14 cellular contexts compared by ENCODE assay signal in genomic region chr2:131424605-131425114, GRCh38. TPM values are rescaled to one million over a fixed set of nuclear protein-coding genes. Genes with fewer than 3 reads are reported as not detected.
A peak's percentile ranks its signal among the peaks of the same experiment; 100 is the strongest.
DNase-seq lines count a peak whose midpoint lies in the region; ATAC-seq, FAIRE-seq and TF ChIP-seq lines count a peak whose summit lies in the region.
"Not testable (repeated sequence)": the region's sequence is repeated elsewhere in the genome, so short reads cannot be mapped to it uniquely, and the experiment has no call there.
"Had no signal": no experiment of that assay in that cellular context is flagged by ENCODE, and none has a peak within 500 bp of the region (broad histone marks: within the 10 kb centered on the region; RNA-seq: fewer than 3 reads in every experiment).

No MANE protein-coding gene starts in this region.

- not testable (repeated sequence) for H3K27ac ChIP-seq in GM23338 (ENCODE audit: low read depth); cardiac muscle cell; HepG2 (ENCODE audit: extremely low read length, insufficient read depth, low read length); parathyroid adenoma
- peak overlapping the region; percentile 37 to 65 for H3K27ac ChIP-seq in uterus

- not testable (repeated sequence) for TF ChIP-seq EP300 in HepG2 (IDR thresholded peaks at IDR 0.05; ENCODE audit: low read depth in 2 of 2, low read length in 2 of 2); HepG2 (CRISPR knock-in tag; IDR thresholded peaks at IDR 0.05; ENCODE audit: borderline replicate concordance)

- peaks cover 10% of the 10 kb centered on the region; the same call in 2 of the 3 replicates for H3K36me3 Mint-ChIP-seq in GM23338 (ENCODE audit: low read depth)
- not testable (repeated sequence) for H3K36me3 Mint-ChIP-seq in activated CD4-positive, alpha-beta memory T cell treated with anti-CD3 and anti-CD28 coated beads, Interleukin-2, amount 10 ng/mL, durations not matched to agents 7 days and 5 days (ENCODE audit: low read depth); activated naive CD8-positive, alpha-beta T cell treated with anti-CD3 and anti-CD28 coated beads, Interleukin-2, amount 10 ng/mL, durations not matched to agents 7 days and 5 days

- not testable (repeated sequence) for H4K20me1 ChIP-seq in GM23338 (replicated peaks; ENCODE audit: insufficient read depth); HepG2 (ENCODE audit: insufficient read depth, low read length)

- in situ Hi-C loops in HepG2 (cut with HindIII; ENCODE audit: extremely low pct_ligation_motif_present, low pct_unique_long_range_greater_than_20kb): loop anchor here (25.0 kb wide), 1 partner anchor 238 kb away; no protein-coding TSS in a partner anchor

- H3K4me3 Mint-ChIP-seq in GM23338: peak overlapping the region; percentile 71
- H3K4me3 Mint-ChIP-seq in activated CD4-positive, alpha-beta memory T cell treated with anti-CD3 and anti-CD28 coated beads, Interleukin-2, amount 10 ng/mL, durations not matched to agents 7 days and 5 days: peak overlapping the region; percentile 16
- H3K4me3 Mint-ChIP-seq in activated naive CD8-positive, alpha-beta T cell treated with anti-CD3 and anti-CD28 coated beads, Interleukin-2, amount 10 ng/mL, durations not matched to agents 7 days and 5 days: peak overlapping the region; percentile 48

- H3K27me3 ChIP-seq in GM23338 (ENCODE audit: insufficient read depth): peaks cover 45% of the 10 kb centered on the region
- H3K27me3 ChIP-seq in cardiac muscle cell: peaks cover 70% of the 10 kb centered on the region
- H3K27me3 ChIP-seq in HepG2 (ENCODE audit: control insufficient read depth in 1 of 2, insufficient read depth in 2 of 2, low read length in 2 of 2): peaks cover 5 to 49% of the 10 kb centered on the region in 2 experiments; a peak in 4 of 5 replicates
- not testable (repeated sequence) for H3K27me3 ChIP-seq in parathyroid adenoma (ENCODE audit: control insufficient read depth, insufficient read depth, low read length); uterus

- CTCF ChIA-PET in activated CD4-positive, alpha-beta memory T cell treated with anti-CD3 and anti-CD28 coated beads, Interleukin-2, amount 10 ng/mL, durations not matched to agents 7 days and 5 days (lab: Charles Lee); HepG2 (lab: Yijun Ruan, JAX; ENCODE audit: low intra/inter-chr PET ratio, low total read pairs): not testable (repeated sequence)

- H3F3A ChIP-seq in GM23338 (replicated peaks; ENCODE audit: low read depth): not testable (repeated sequence)

- H3K36me3 ChIP-seq in GM23338 (ENCODE audit: insufficient read depth); cardiac muscle cell; HepG2 (replicated peaks in 1 of 2; ENCODE audit: control insufficient read depth in 1 of 2, insufficient read depth in 2 of 2, low read length in 2 of 2); parathyroid adenoma (ENCODE audit: control insufficient read depth, insufficient read depth, low read length); uterus: not testable (repeated sequence)

- H3K9me2 ChIP-seq in GM23338 (ENCODE audit: insufficient read depth): not testable (repeated sequence)

- not testable (repeated sequence) for TF ChIP-seq POLR2A in HepG2 (IDR thresholded peaks at IDR 0.05; ENCODE audit: insufficient read depth in 1 of 2, low read depth in 2 of 2, low read length in 2 of 2); uterus (IDR thresholded peaks at IDR 0.05)

- POLR2A ChIA-PET in activated CD4-positive, alpha-beta memory T cell treated with anti-CD3 and anti-CD28 coated beads, Interleukin-2, amount 10 ng/mL, durations not matched to agents 7 days and 5 days (lab: Charles Lee); activated naive CD8-positive, alpha-beta T cell treated with anti-CD3 and anti-CD28 coated beads, Interleukin-2, amount 10 ng/mL, durations not matched to agents 7 days and 5 days (lab: Charles Lee); HepG2 (lab: Yijun Ruan, JAX): not testable (repeated sequence)

- ATAC-seq in GM23338 (peak; percentile 66), HepG2 (peak; percentile 47)
- ATAC-seq in activated naive CD8-positive, alpha-beta T cell treated with anti-CD3 and anti-CD28 coated beads, Interleukin-2, amount 10 ng/mL, durations not matched to agents 7 days and 5 days (ENCODE audit: low read depth): not testable (repeated sequence)

- not testable (repeated sequence) for H3K9me3 ChIP-seq in cardiac muscle cell (ENCODE audit: low read depth); HepG2 (ENCODE audit: low read length); parathyroid adenoma (ENCODE audit: control insufficient read depth, low read length); uterus

- intact Hi-C loops in HepG2 (cut with micrococcal nuclease; ENCODE audit: unreplicated experiment); uterus (cut with DNase I; ENCODE audit: low total_unique reads): not testable (repeated sequence)

- peaks cover 21% of the 10 kb centered on the region for H3K4me1 ChIP-seq in GM23338 (ENCODE audit: insufficient read depth)
- not testable (repeated sequence) for H3K4me1 ChIP-seq in cardiac muscle cell (ENCODE audit: low read depth); HepG2 (ENCODE audit: insufficient read depth, low read length); parathyroid adenoma; uterus

- H3K4me1 Mint-ChIP-seq in GM23338: peaks cover 24% of the 10 kb centered on the region
- peaks cover 12% of the 10 kb centered on the region for H3K4me1 Mint-ChIP-seq in activated CD4-positive, alpha-beta memory T cell treated with anti-CD3 and anti-CD28 coated beads, Interleukin-2, amount 10 ng/mL, durations not matched to agents 7 days and 5 days
- not testable (repeated sequence) for H3K4me1 Mint-ChIP-seq in activated naive CD8-positive, alpha-beta T cell treated with anti-CD3 and anti-CD28 coated beads, Interleukin-2, amount 10 ng/mL, durations not matched to agents 7 days and 5 days

- peaks cover 15% of the 10 kb centered on the region; the same call in 2 of the 3 replicates for H3K9me3 Mint-ChIP-seq in GM23338
- not testable (repeated sequence) for H3K9me3 Mint-ChIP-seq in activated CD4-positive, alpha-beta memory T cell treated with anti-CD3 and anti-CD28 coated beads, Interleukin-2, amount 10 ng/mL, durations not matched to agents 7 days and 5 days; activated naive CD8-positive, alpha-beta T cell treated with anti-CD3 and anti-CD28 coated beads, Interleukin-2, amount 10 ng/mL, durations not matched to agents 7 days and 5 days

- peaks cover 26% of the 10 kb centered on the region for H3K27me3 Mint-ChIP-seq in GM23338 (ENCODE audit: insufficient read depth, low read depth, poor library complexity)
- H3K27me3 Mint-ChIP-seq in activated CD4-positive, alpha-beta memory T cell treated with anti-CD3 and anti-CD28 coated beads, Interleukin-2, amount 10 ng/mL, durations not matched to agents 7 days and 5 days: peaks cover 51% of the 10 kb centered on the region
- peaks cover 85% of the 10 kb centered on the region for H3K27me3 Mint-ChIP-seq in activated naive CD8-positive, alpha-beta T cell treated with anti-CD3 and anti-CD28 coated beads, Interleukin-2, amount 10 ng/mL, durations not matched to agents 7 days and 5 days

- H3K79me2 ChIP-seq in GM23338 (replicated peaks; ENCODE audit: insufficient read depth); HepG2 (ENCODE audit: insufficient read depth, low read length); parathyroid adenoma: not testable (repeated sequence)

- H2AFZ ChIP-seq in GM23338 (peak overlapping the region; percentile 93; the same call in 1 of the 2 replicates), parathyroid adenoma (peak overlapping the region; percentile 40)
- not testable (repeated sequence) for H2AFZ ChIP-seq in HepG2 (ENCODE audit: low read length)

- H3K4me2 ChIP-seq in GM23338: peak overlapping the region; percentile 67
- H3K4me2 ChIP-seq in HepG2 (ENCODE audit: low read depth, low read length); parathyroid adenoma (ENCODE audit: low read length): not testable (repeated sequence)

- DNase-seq in GM23338 (ENCODE audit: low spot score): peak; percentile 37
- DNase-seq in NCI-H82 (lab: John Stamatoyannopoulos, UW): peak; percentile 8
- not testable (repeated sequence) for DNase-seq in activated CD4-positive, alpha-beta memory T cell treated with anti-CD3 and anti-CD28 coated beads, Interleukin-2, amount 10 ng/mL, durations not matched to agents 7 days and 5 days; activated naive CD8-positive, alpha-beta T cell treated with anti-CD3 and anti-CD28 coated beads, Interleukin-2, amount 10 ng/mL, durations not matched to agents 7 days and 5 days; cardiac muscle cell (ENCODE audit: low read depth in 1 of 2, low spot score in 1 of 2); HepG2 (ENCODE audit: low spot score); uterus

- not testable (repeated sequence) for FAIRE-seq in HepG2 (lab: Jason Lieb, UNC)

- not testable (repeated sequence) for H3K9ac ChIP-seq in HepG2 (ENCODE audit: insufficient read depth, low read depth, low read length); parathyroid adenoma

- WGBS in HepG2 (ENCODE audit: low lambda C conversion rate): 67% methylated on average over 50 of the region's 50 CpGs

- TF ChIP-seq RAD21 in HepG2 (CRISPR knock-in tag; IDR thresholded peaks at IDR 0.05): not testable (repeated sequence)

- not testable (repeated sequence) for TF ChIP-seq CTCF in GM23338 (conservative IDR thresholded peaks at IDR 0.05; ENCODE audit: low read depth in 2 of 2); cardiac muscle cell (IDR thresholded peaks at IDR 0.05; ENCODE audit: low read depth, low read length); HepG2 (CRISPR knock-in tag; IDR thresholded peaks at IDR 0.05); parathyroid adenoma (IDR thresholded peaks at IDR 0.05); uterus (IDR thresholded peaks at IDR 0.05)

- H3K4me3 ChIP-seq in GM23338 (peak overlapping the region; percentile 46), cardiac muscle cell (peak overlapping the region; percentile 27), uterus (peak overlapping the region in 1 of 2 donors; percentile 28)
- H3K4me3 ChIP-seq in HepG2 (replicated peaks in 1 of 3; ENCODE audit: insufficient read depth in 1 of 3, low read depth in 2 of 3, low read length in 3 of 3); parathyroid adenoma (ENCODE audit: low read depth, low read length): not testable (repeated sequence)

- not testable (repeated sequence) for BruUV-seq in HepG2 (replicated peaks; lab: Mats Ljungman, UMichigan)

- H3K27ac Mint-ChIP-seq in GM23338; activated CD4-positive, alpha-beta memory T cell treated with anti-CD3 and anti-CD28 coated beads, Interleukin-2, amount 10 ng/mL, durations not matched to agents 7 days and 5 days; activated naive CD8-positive, alpha-beta T cell treated with anti-CD3 and anti-CD28 coated beads, Interleukin-2, amount 10 ng/mL, durations not matched to agents 7 days and 5 days: not testable (repeated sequence)

RNA-seq across cellular contexts. Expression of gene TUBA3D, which starts 51.3 kb away (rescaled TPM):
- total RNA-seq in GM23338 (2014; rRNA removed; shearing (Covaris generic)): not detected in 2 replicates
- 0.27 and 0.33 TPM in 2 replicates for polyA plus RNA-seq in GM23338 (2016; fragmentation: Nextera tagmentation; extraction: Ambion mirVana)
- not detected for total RNA-seq in activated CD4-positive, alpha-beta memory T cell treated with anti-CD3 and anti-CD28 coated beads, Interleukin-2, amount 10 ng/mL, durations not matched to agents 7 days and 5 days
- total RNA-seq in activated naive CD8-positive, alpha-beta T cell treated with anti-CD3 and anti-CD28 coated beads, Interleukin-2, amount 10 ng/mL, durations not matched to agents 7 days and 5 days: not detected
- total RNA-seq in cardiac muscle cell: not detected in 2 replicates
- 0.40 and 0.61 TPM in 2 replicates for polyA plus RNA-seq in cardiac muscle cell
- not detected in 2 replicates for total RNA-seq in HepG2 (2016; rRNA removed; fragmentation: Illumina TruSeq; extraction: Trizol)
- not detected in 2 replicates for total RNA-seq in HepG2 (2016; cell fraction: cytosol; rRNA removed; fragmentation: Illumina TruSeq; extraction: Trizol; ENCODE audit: low read depth)
- not detected in 2 replicates for total RNA-seq in HepG2 (2016; cell fraction: insoluble cytoplasmic fraction; rRNA removed; fragmentation: Illumina TruSeq; extraction: Trizol)
- not detected in 2 replicates for total RNA-seq in HepG2 (2016; cell fraction: membrane; rRNA removed; fragmentation: Illumina TruSeq; extraction: Trizol)
- total RNA-seq in HepG2 (2016; cell fraction: nucleus; rRNA removed; fragmentation: Illumina TruSeq; extraction: Trizol): not detected in 2 replicates
- not detected in 2 replicates for polyA plus RNA-seq in HepG2 (2011; rRNA removed)
- not detected in 2 replicates for polyA plus RNA-seq in HepG2 (2011; cell fraction: cytosol; rRNA removed)
- polyA plus RNA-seq in HepG2 (2011; cell fraction: nucleus; rRNA removed): not detected in 2 replicates
- 0.15 and 0.28 TPM in 2 replicates for polyA plus RNA-seq in HepG2 (2012)
- polyA plus RNA-seq in HepG2 (2016; cell fraction: cytosol; fragmentation: Illumina TruSeq; extraction: Trizol; ENCODE audit: low read depth): not detected in 2 replicates
- polyA plus RNA-seq in HepG2 (2016; cell fraction: insoluble cytoplasmic fraction; fragmentation: Illumina TruSeq; extraction: Trizol; ENCODE audit: low read depth): not detected in 2 replicates
- not detected in 2 replicates for polyA plus RNA-seq in HepG2 (2016; cell fraction: membrane; fragmentation: Illumina TruSeq; extraction: Trizol; ENCODE audit: low read depth)
- polyA plus RNA-seq in HepG2 (2016; cell fraction: nucleus; fragmentation: Illumina TruSeq; extraction: Trizol; ENCODE audit: insufficient read depth, low read depth): not detected in 2 replicates
- 0.09 TPM in 1 of 2 replicates, not detected in the other for polyA minus RNA-seq in HepG2 (2011; rRNA and poly(A)+ RNA removed; ENCODE audit: low replicate concordance)
- polyA minus RNA-seq in HepG2 (2011; cell fraction: cytosol; rRNA and poly(A)+ RNA removed): not detected in 2 replicates
- not detected in 2 replicates for polyA minus RNA-seq in HepG2 (2011; cell fraction: nucleus; rRNA and poly(A)+ RNA removed)
- 10 to 100 TPM in 2 of 4 donors, 1 to 10 TPM in 2; 1.0 to 30.3 (median 9.3) TPM for total RNA-seq in uterus
- total RNA-seq: CD4-positive, alpha-beta memory T cell; dermis microvascular lymphatic vessel endothelial cell; kidney; lung; pancreas; subcutaneous adipose tissue had no signal
- polyA plus RNA-seq: CD4-positive, alpha-beta memory T cell had no signal

Comparison
In these comparisons a context has a peak if more than half of its experiments do, and no peak if none do; other contexts are left out.
1. H3K4me3 Mint-ChIP-seq: peak in every context shown above with its lines; median percentile 71 in GM23338; 48 in activated naive CD8-positive, alpha-beta T cell treated with anti-CD3 and anti-CD28 coated beads, Interleukin-2, amount 10 ng/mL, durations not matched to agents 7 days and 5 days; 16 in activated CD4-positive, alpha-beta memory T cell treated with anti-CD3 and anti-CD28 coated beads, Interleukin-2, amount 10 ng/mL, durations not matched to agents 7 days and 5 days.